In genomic region chr18:62799977-62800376, GRCh38 we compare ENCODE assay signal across 17 cellular contexts.
A peak's percentile ranks its signal among the peaks of the same experiment; 100 is the strongest.
DNase-seq lines count a peak whose midpoint lies in the region; ATAC-seq, FAIRE-seq and TF ChIP-seq lines count a peak whose summit lies in the region.
"Had no signal": no experiment of that assay in that cellular context is flagged by ENCODE, and none has a peak within 500 bp of the region (broad histone marks: within the 10 kb centered on the region; RNA-seq: fewer than 3 reads in every experiment).

No MANE protein-coding gene starts in this region.

- TF ChIP-seq POLR2A in HepG2 (IDR thresholded peaks at IDR 0.05; ENCODE audit: insufficient read depth in 1 of 2, low read depth in 2 of 2, low read length in 2 of 2) (no peak), right lobe of liver (IDR thresholded peaks at IDR 0.05) (no peak)

- H4K20me1 ChIP-seq in HepG2 (ENCODE audit: insufficient read depth, low read length) = no peaks in the 10 kb centered on the region
- H4K20me1 ChIP-seq in PC-3 (ENCODE audit: low read length) = no peaks in the 10 kb centered on the region

- no peak for TF ChIP-seq CTCF in HepG2 (CRISPR knock-in tag; IDR thresholded peaks at IDR 0.05)
- TF ChIP-seq CTCF in right lobe of liver (IDR thresholded peaks at IDR 0.05) = no peak
- TF ChIP-seq CTCF in PC-3 (conservative IDR thresholded peaks at IDR 0.05; ENCODE audit: low read depth, low read length) = no peak

- H3K9me3 ChIP-seq in HepG2 (ENCODE audit: low read length) = no peaks in the 10 kb centered on the region
- H3K9me3 ChIP-seq in right lobe of liver = no peaks in the 10 kb centered on the region
- no peaks in the 10 kb centered on the region for H3K9me3 ChIP-seq in PC-3 (ENCODE audit: low read length)
- H3K9me3 ChIP-seq: HAP-1, MG63 had no signal

- WGBS in HepG2 (ENCODE audit: low lambda C conversion rate) = 69% methylated on average over 6 of the region's 6 CpGs
- WGBS in right lobe of liver (ENCODE audit: insufficient coverage, low coverage, low lambda C conversion rate, missing lambda C conversion rate) = 83% methylated on average over 6 of the region's 6 CpGs

- peak; percentile 32; the same call in 1 of the 3 replicates for ATAC-seq in HepG2
- no peak for ATAC-seq in right lobe of liver
- no peak; the same call in 1 of the 2 replicates for ATAC-seq in PC-3
- ATAC-seq in HG02981 (IDR thresholded peaks at IDR 0.05; ENCODE audit: unreplicated experiment) = no peak
- ATAC-seq in HG02852 (IDR thresholded peaks at IDR 0.05; ENCODE audit: unreplicated experiment) = no peak
- no peak for ATAC-seq in left ventricle myocardium superior
- no peak for ATAC-seq in HG02798 (IDR thresholded peaks at IDR 0.05; ENCODE audit: poor library complexity, unreplicated experiment)
- ATAC-seq: Right ventricle myocardium inferior had no signal

- H2AFZ ChIP-seq in HepG2 (ENCODE audit: low read length) (no peak overlapping the region), PC-3 (ENCODE audit: low read length) (no peak overlapping the region)

- POLR2A ChIA-PET in HepG2 (lab: Yijun Ruan, JAX) = interaction anchor here (1.2 kb wide), 1 partner anchor 79 kb away, joined by 3 read pairs; no protein-coding TSS in a partner anchor
- POLR2A ChIA-PET in PC-3 (lab: Charles Lee; ENCODE audit: unreplicated experiment) = no interaction called here

- in situ Hi-C loops in HepG2 (cut with HindIII; ENCODE audit: extremely low pct_ligation_motif_present, low pct_unique_long_range_greater_than_20kb) = loop anchor here (5.0 kb wide), 1 partner anchor 83 kb away; the partner anchor contains the start of gene PHLPP1

- H3K36me3 ChIP-seq in HepG2 (replicated peaks in 1 of 2; ENCODE audit: control insufficient read depth in 1 of 2, insufficient read depth in 2 of 2, low read length in 2 of 2) (no peaks in the 10 kb centered on the region; a peak in 1 of 5 replicates), right lobe of liver (no peaks in the 10 kb centered on the region), PC-3 (ENCODE audit: low read depth, low read length) (no peaks in the 10 kb centered on the region)
- H3K36me3 ChIP-seq: HAP-1, MG63 had no signal

- no TSS peak for BruUV-seq in HepG2 (replicated peaks; lab: Mats Ljungman, UMichigan)
- no TSS peak for BruUV-seq in PC-3 (replicated peaks; lab: Mats Ljungman, UMichigan)

- H3K4me2 ChIP-seq in HepG2 (ENCODE audit: low read depth, low read length) (peak overlapping the region; percentile 35; the same call in 1 of the 2 replicates), PC-3 (ENCODE audit: low read length) (peak overlapping the region; percentile 67)

- no peak for TF ChIP-seq RAD21 in HepG2 (CRISPR knock-in tag; IDR thresholded peaks at IDR 0.05)

- intact Hi-C loops in HepG2 (cut with micrococcal nuclease; ENCODE audit: unreplicated experiment) (loop anchor here (5.0 kb wide), 1 partner anchor 48 kb away; no protein-coding TSS in a partner anchor), right lobe of liver (cut with DNase I) (no loop called here), PC-3 (cut with micrococcal nuclease) (loop anchor here (1.0 to 2.0 kb wide), 3 partner anchors 17 to 83 kb away; no protein-coding TSS in a partner anchor), left ventricle myocardium superior (cut with micrococcal nuclease) (no loop called here)

- H3K9ac ChIP-seq in HepG2 (ENCODE audit: insufficient read depth, low read depth, low read length) (no peak overlapping the region), PC-3 (ENCODE audit: low read length) (no peak overlapping the region; the same call in 1 of the 2 replicates)

- TF ChIP-seq EP300 in HepG2 (IDR thresholded peaks at IDR 0.05; ENCODE audit: low read depth in 2 of 2, low read length in 2 of 2) = no peak
- TF ChIP-seq EP300 in HepG2 (CRISPR knock-in tag; IDR thresholded peaks at IDR 0.05; ENCODE audit: borderline replicate concordance) = no peak

- H3K79me2 ChIP-seq in HepG2 (ENCODE audit: insufficient read depth, low read length) = peaks cover 84% of the 10 kb centered on the region
- peaks cover 78% of the 10 kb centered on the region for H3K79me2 ChIP-seq in PC-3 (ENCODE audit: low read length)

- H3K4me1 ChIP-seq in HepG2 (ENCODE audit: insufficient read depth, low read length) (peaks cover 77% of the 10 kb centered on the region), right lobe of liver (peaks cover 0 to 25% (median 11%) of the 10 kb centered on the region in 4 donors), PC-3 (ENCODE audit: insufficient read depth, low read length) (peaks cover 39% of the 10 kb centered on the region)

- H3K4me3 ChIP-seq in HepG2 (replicated peaks in 1 of 3; ENCODE audit: insufficient read depth in 1 of 3, low read depth in 2 of 3, low read length in 3 of 3) (no peak overlapping the region), right lobe of liver (no peak overlapping the region), PC-3 (ENCODE audit: low read length) (no peak overlapping the region)
- H3K4me3 ChIP-seq: HAP-1, MG63 had no signal

- no peaks in the 10 kb centered on the region for H3F3A ChIP-seq in PC-3 (ENCODE audit: low read length, unreplicated experiment)

- no peaks in the 10 kb centered on the region for H3K27me3 ChIP-seq in HepG2 (ENCODE audit: control insufficient read depth in 1 of 2, insufficient read depth in 2 of 2, low read length in 2 of 2)
- no peaks in the 10 kb centered on the region for H3K27me3 ChIP-seq in right lobe of liver
- H3K27me3 ChIP-seq in PC-3 (ENCODE audit: low read length) = no peaks in the 10 kb centered on the region
- H3K27me3 ChIP-seq in layer of hippocampus (ENCODE audit: control insufficient read depth, insufficient read depth, low read length) = no peaks in the 10 kb centered on the region
- H3K27me3 ChIP-seq: MG63 had no signal

- H3K27ac ChIP-seq in HepG2 (ENCODE audit: extremely low read length, insufficient read depth, low read length) = peak overlapping the region; percentile 38
- no peak overlapping the region for H3K27ac ChIP-seq in right lobe of liver
- peak overlapping the region; percentile 72 for H3K27ac ChIP-seq in PC-3 (ENCODE audit: low read length)
- peak overlapping the region; percentile 24 for H3K27ac ChIP-seq in layer of hippocampus (ENCODE audit: low read depth, low read length)

- DNase-seq in HepG2 (ENCODE audit: low spot score) = no peak
- DNase-seq in right lobe of liver = no peak
- no peak for DNase-seq in PC-3
- DNase-seq in left ventricle myocardium superior = no peak
- DNase-seq: COR-L47, IMR-90, Karpas-422, MG63, NCI-H1092, NCI-H146, NCI-H774 had no signal

- CTCF ChIA-PET in HepG2 (lab: Yijun Ruan, JAX; ENCODE audit: low intra/inter-chr PET ratio, low total read pairs) (no interaction called here), PC-3 (lab: Charles Lee) (interaction anchor here (1.0 kb wide), 1 partner anchor 85 kb away, joined by 5 read pairs; the partner anchor contains the start of gene PHLPP1)

- no peak for FAIRE-seq in HepG2 (lab: Jason Lieb, UNC)

- no peaks in the 10 kb centered on the region for H3K9me2 ChIP-seq in PC-3 (replicated peaks; ENCODE audit: low read length)

TF ChIP-seq in HepG2, 621 proteins besides CTCF, POLR2A, EP300 and RAD21:
- TF ChIP-seq CENPT (CRISPR knock-in tag; IDR thresholded peaks at IDR 0.05; ENCODE audit: low read depth) (no peak), ZNF687 (CRISPR knock-in tag; IDR thresholded peaks at IDR 0.05) (no peak), ZNF281 (CRISPR knock-in tag; IDR thresholded peaks at IDR 0.05; ENCODE audit: borderline replicate concordance) (peak; percentile 45)

Comparison
In these comparisons a context has a peak if more than half of its experiments do, and no peak if none do; other contexts are left out.
1. H3K27ac ChIP-seq: peak in HepG2 (single experiment), PC-3 (single experiment) and layer of hippocampus (single experiment); none in right lobe of liver (0 of 3).
2. intact Hi-C loops: an anchor here in HepG2 (5.0 kb wide) and PC-3 (1.0 to 2.0 kb wide); none called in right lobe of liver and left ventricle myocardium superior.